In genomic region chr21:44378646-44379581, GRCh38 we compare ENCODE assay signal across 23 cellular contexts. TPM values are rescaled to one million over a fixed set of nuclear protein-coding genes. Genes with fewer than 3 reads are reported as not detected.
"Had no signal": no experiment of that assay in that cellular context is flagged by ENCODE, and none has a peak within 500 bp of the region (broad histone marks: within the 10 kb centered on the region; RNA-seq: fewer than 3 reads in every experiment).

No MANE protein-coding gene starts in this region.

- H3K4me3 Mint-ChIP-seq: activated naive CD4-positive, alpha-beta T cell treated with anti-CD3 and anti-CD28 coated beads for 36 hours had no signal

- DNase-seq: activated CD4-positive, alpha-beta T cell treated with anti-CD3 and anti-CD28 coated beads, Interleukin-2, amount 50 U/mL, for 1 hour; activated CD8-positive, alpha-beta memory T cell treated with anti-CD3 and anti-CD28 coated beads for 24 hours; activated naive CD4-positive, alpha-beta T cell treated with anti-CD3 and anti-CD28 coated beads for 36 hours; effector CD4-positive, alpha-beta T cell; foreskin keratinocyte; glutamatergic neuron; hypothalamus; lower lobe of right lung; midbrain; retina; stimulated activated CD4-positive, alpha-beta T cell treated with anti-CD3 and anti-CD28 coated beads, Interleukin-15, amount 100 ng/mL, for 24 hours; stimulated activated CD4-positive, alpha-beta T cell treated with anti-CD3 and anti-CD28 coated beads, Interleukin-4, amount 100 ng/mL, for 24 hours; stimulated activated naive CD4-positive, alpha-beta T cell; substantia nigra; T-helper 1 cell; T1000; transverse colon had no signal

- H3K27ac Mint-ChIP-seq: activated naive CD4-positive, alpha-beta T cell treated with anti-CD3 and anti-CD28 coated beads for 36 hours had no signal

- H3K9me3 ChIP-seq: adrenal gland, neutrophil, transverse colon had no signal

- H3K4me1 ChIP-seq: adrenal gland, foreskin keratinocyte, transverse colon had no signal

- ATAC-seq: activated CD4-positive, CD25-positive, alpha-beta regulatory T cell treated with anti-CD3 and anti-CD28 coated beads, Interleukin-2, amount 50 U/mL, for 24 hours; foreskin keratinocyte; lower lobe of right lung had no signal

- H3K27ac ChIP-seq: adrenal gland, cardiac muscle cell, foreskin keratinocyte, lower lobe of right lung, neutrophil, SK-N-MC, skin epidermis, transverse colon had no signal

- H3K4me3 ChIP-seq: adrenal gland, cardiac muscle cell, lower lobe of right lung, SK-N-MC, skin epidermis, transverse colon had no signal

- H3K36me3 ChIP-seq: adrenal gland, cardiac muscle cell, lower lobe of right lung, transverse colon had no signal

- H3K27me3 ChIP-seq: adrenal gland, cardiac muscle cell, foreskin keratinocyte, neutrophil, transverse colon had no signal

RNA-seq across cellular contexts. Expression of gene TRPM2, which starts 25.5 kb away (rescaled TPM):
- total RNA-seq: cardiac muscle cell had no signal
